Comparison of ENCODE assay signal across 17 cellular contexts in genomic region chr11:134630896-134631295, GRCh38.
"Had no signal": no experiment of that assay in that cellular context is flagged by ENCODE, and none has a peak within 500 bp of the region (broad histone marks: within the 10 kb centered on the region; RNA-seq: fewer than 3 reads in every experiment).

No MANE protein-coding gene starts in this region.

- DNase-seq: colonic mucosa; effector CD8-positive, alpha-beta T cell; hippocampal formation; left ventricle myocardium superior; mesenchymal stem cell; naive thymus-derived CD4-positive, alpha-beta T cell; nephron progenitor cell; psoas muscle; retina; right lobe of liver; stimulated activated CD4-positive, alpha-beta T cell treated with anti-CD3 and anti-CD28 coated beads, Interleukin-4, amount 100 ng/mL, for 1 hour; tibial artery had no signal

- H3K27ac ChIP-seq: colonic mucosa, dorsolateral prefrontal cortex, heart left ventricle, psoas muscle, right lobe of liver, tibial artery had no signal

- ATAC-seq: esophagus mucosa; heart left ventricle; left ventricle myocardium superior; naive thymus-derived CD4-positive, alpha-beta T cell; psoas muscle; right lobe of liver; stimulated activated memory B cell treated with anti-CD40 and anti-IgM and Interleukin-4, amounts not matched to agents 10 μg/mL and 1 μg/mL and 100 μg/mL, for 72 hours had no signal

- H3K4me3 ChIP-seq: colonic mucosa, dorsolateral prefrontal cortex, heart left ventricle, lung, psoas muscle, right lobe of liver, tibial artery had no signal

- H3K27me3 ChIP-seq: colonic mucosa, dorsolateral prefrontal cortex, right lobe of liver, tibial artery had no signal

- H3K36me3 ChIP-seq: colonic mucosa, heart left ventricle, right lobe of liver, tibial artery had no signal
